In the genomic region with DNA sequence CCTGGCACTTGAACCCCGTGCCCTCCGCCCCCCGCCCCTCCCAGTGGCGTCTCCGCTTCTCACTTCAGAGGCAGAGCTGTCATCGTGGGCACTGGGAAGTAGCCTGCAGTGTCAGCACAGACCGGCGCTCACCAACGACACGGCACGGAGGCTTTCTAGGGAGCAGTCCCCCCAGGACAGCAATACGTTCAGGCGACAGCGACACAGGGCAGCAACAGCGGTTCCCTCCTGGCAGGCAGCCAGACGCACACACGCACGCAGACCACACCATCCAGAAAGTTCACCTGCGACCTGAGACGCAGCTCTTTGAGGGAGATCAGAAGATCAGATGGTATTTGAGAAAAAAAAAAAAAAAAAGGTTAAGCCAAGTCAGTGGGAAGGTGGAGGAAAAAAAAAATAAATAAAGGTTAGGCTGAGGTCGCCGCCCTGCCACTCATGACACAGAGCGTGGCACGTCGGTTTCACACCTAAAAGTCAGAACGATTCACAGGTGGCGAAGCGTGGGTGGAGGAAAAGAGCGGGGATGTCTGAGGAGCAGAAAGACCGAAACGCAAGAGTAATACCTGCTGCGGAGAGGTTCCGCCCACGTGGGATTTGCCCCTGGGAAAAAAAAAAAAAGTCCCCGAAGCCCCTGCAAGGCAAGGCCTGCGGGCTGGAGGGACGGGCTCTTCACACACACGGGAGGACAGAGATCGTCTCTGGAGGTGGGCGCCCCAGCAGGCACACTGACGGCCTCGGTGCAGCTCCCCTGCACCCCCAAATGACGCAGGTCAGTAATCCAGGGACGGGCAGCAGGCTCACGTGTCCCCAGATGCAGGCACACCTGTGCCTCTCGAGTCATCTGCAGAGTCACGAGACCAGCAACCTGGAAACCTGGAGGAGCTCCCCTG, we compare ENCODE assay signal across 9 cellular contexts.
DNase-seq lines count a peak whose midpoint lies in the region; ATAC-seq and TF ChIP-seq lines count a peak whose summit lies in the region.
"Had no signal": no experiment of that assay in that cellular context is flagged by ENCODE, and none has a peak within 500 bp of the region (broad histone marks: within the 10 kb centered on the region; RNA-seq: fewer than 3 reads in every experiment).

No MANE protein-coding gene starts in this region.

- H3K9me3 Mint-ChIP-seq in activated CD4-positive, alpha-beta memory T cell treated with anti-CD3 and anti-CD28 coated beads, Interleukin-2, amount 10 ng/mL, durations not matched to agents 7 days and 5 days = no peaks in the 10 kb centered on the region

- no peaks in the 10 kb centered on the region for H4K20me1 ChIP-seq in PC-3 (ENCODE audit: low read length)

- H3K4me2 ChIP-seq in mesendoderm (ENCODE audit: low read length) (no peak overlapping the region), PC-3 (ENCODE audit: low read length) (no peak overlapping the region)

- no peak overlapping the region for H4K8ac ChIP-seq in mesendoderm (ENCODE audit: low read depth, low read length)

- WGBS in mesendoderm (ENCODE audit: extremely low coverage, insufficient coverage, low lambda C conversion rate) = no CpG with 5 or more reads among the region's 47 CpGs

- H3K4me3 ChIP-seq in mesendoderm (ENCODE audit: low read length) (no peak overlapping the region), WERI-Rb-1 (ENCODE audit: low read depth, low read length) (no peak overlapping the region), PC-3 (ENCODE audit: low read length) (no peak overlapping the region)

- no peak overlapping the region for H3K27ac Mint-ChIP-seq in activated CD4-positive, alpha-beta memory T cell treated with anti-CD3 and anti-CD28 coated beads, Interleukin-2, amount 10 ng/mL, durations not matched to agents 7 days and 5 days

- no peaks in the 10 kb centered on the region for H3K9me2 ChIP-seq in PC-3 (replicated peaks; ENCODE audit: low read length)

- no peak overlapping the region for H2BK15ac ChIP-seq in mesendoderm (replicated peaks; ENCODE audit: low read depth)

- H3K79me1 ChIP-seq in mesendoderm (ENCODE audit: low read length) = no peaks in the 10 kb centered on the region

- H3K56ac ChIP-seq in mesendoderm (ENCODE audit: low read length) = peak overlapping the region; percentile 67

- H2AFZ ChIP-seq in PC-3 (ENCODE audit: low read length) = no peak overlapping the region

- H3K27me3 ChIP-seq in mesendoderm (ENCODE audit: insufficient read depth, low read length, poor library complexity) (no peaks in the 10 kb centered on the region), WERI-Rb-1 (ENCODE audit: insufficient read depth, low read depth, severe bottlenecking) (no peaks in the 10 kb centered on the region), PC-3 (ENCODE audit: low read length) (no peaks in the 10 kb centered on the region)

- peaks cover 24% of the 10 kb centered on the region for H3K4me1 Mint-ChIP-seq in activated CD4-positive, alpha-beta memory T cell treated with anti-CD3 and anti-CD28 coated beads, Interleukin-2, amount 10 ng/mL, durations not matched to agents 7 days and 5 days

- peaks cover 29% of the 10 kb centered on the region for H3K27me3 Mint-ChIP-seq in activated CD4-positive, alpha-beta memory T cell treated with anti-CD3 and anti-CD28 coated beads, Interleukin-2, amount 10 ng/mL, durations not matched to agents 7 days and 5 days

- peaks cover 2% of the 10 kb centered on the region for H3K36me3 Mint-ChIP-seq in activated CD4-positive, alpha-beta memory T cell treated with anti-CD3 and anti-CD28 coated beads, Interleukin-2, amount 10 ng/mL, durations not matched to agents 7 days and 5 days (ENCODE audit: low read depth)

- no peaks in the 10 kb centered on the region for H3K4me1 ChIP-seq in mesendoderm (ENCODE audit: control insufficient read depth, low read depth, low read length)
- H3K4me1 ChIP-seq in PC-3 (ENCODE audit: insufficient read depth, low read length) = no peaks in the 10 kb centered on the region

- no peak overlapping the region for H3K4ac ChIP-seq in mesendoderm (ENCODE audit: low read depth, low read length)

- no peak for TF ChIP-seq CTCF in WERI-Rb-1 (IDR thresholded peaks at IDR 0.05; ENCODE audit: low read depth, low read length)
- no peak for TF ChIP-seq CTCF in PC-3 (conservative IDR thresholded peaks at IDR 0.05; ENCODE audit: low read depth, low read length)

- peak; percentile 43 for ATAC-seq in GM18858 (IDR thresholded peaks at IDR 0.05; ENCODE audit: unreplicated experiment)
- peak; percentile 33 for ATAC-seq in HG03135 (IDR thresholded peaks at IDR 0.05; ENCODE audit: unreplicated experiment)
- ATAC-seq in PC-3 = no peak

- H3K79me2 ChIP-seq in mesendoderm (ENCODE audit: control insufficient read depth, insufficient read depth, low read length) (no peaks in the 10 kb centered on the region), PC-3 (ENCODE audit: low read length) (no peaks in the 10 kb centered on the region)

- H3F3A ChIP-seq in PC-3 (ENCODE audit: low read length, unreplicated experiment) = no peaks in the 10 kb centered on the region

- no peak overlapping the region for H2BK5ac ChIP-seq in mesendoderm (ENCODE audit: low read length)

- H3K18ac ChIP-seq in mesendoderm (ENCODE audit: low read length) = peak overlapping the region; percentile 62

- CTCF ChIA-PET in activated CD4-positive, alpha-beta memory T cell treated with anti-CD3 and anti-CD28 coated beads, Interleukin-2, amount 10 ng/mL, durations not matched to agents 7 days and 5 days (lab: Charles Lee) = interaction anchor here (0.6 to 7.9 kb wide), 7 partner anchors 9 to 151 kb away, joined by 3 to 130 read pairs (median 3); a partner anchor contains a TSS
- CTCF ChIA-PET in PC-3 (lab: Charles Lee) = interaction anchor here (0.6 kb wide), 1 partner anchor 216 kb away, joined by 3 read pairs; no protein-coding TSS in a partner anchor

- peak overlapping the region; percentile 22 for H3K27ac ChIP-seq in mesendoderm (ENCODE audit: low read depth, low read length)
- no peak overlapping the region for H3K27ac ChIP-seq in WERI-Rb-1
- H3K27ac ChIP-seq in PC-3 (ENCODE audit: low read length) = no peak overlapping the region
- H3K27ac ChIP-seq: epithelial cell of prostate had no signal

- H3K9ac ChIP-seq in mesendoderm (ENCODE audit: low read length) = no peak overlapping the region
- H3K9ac ChIP-seq in PC-3 (ENCODE audit: low read length) = no peak overlapping the region

- H4K5ac ChIP-seq in mesendoderm (ENCODE audit: low read length) = no peak overlapping the region

- H2AK5ac ChIP-seq in mesendoderm (ENCODE audit: low read length) = no peak overlapping the region

- POLR2A ChIA-PET in activated CD4-positive, alpha-beta memory T cell treated with anti-CD3 and anti-CD28 coated beads, Interleukin-2, amount 10 ng/mL, durations not matched to agents 7 days and 5 days (lab: Charles Lee) = interaction anchor here (1.0 to 6.6 kb wide), 5 partner anchors 9 to 131 kb away, joined by 3 to 141 read pairs (median 5); a partner anchor contains a TSS
- POLR2A ChIA-PET in PC-3 (lab: Charles Lee; ENCODE audit: unreplicated experiment) = interaction anchor here (0.5 to 0.6 kb wide), 3 partner anchors 13 to 29 kb away, joined by 3 to 18 read pairs (median 5); no protein-coding TSS in a partner anchor

- H2BK120ac ChIP-seq in mesendoderm (ENCODE audit: low read depth, low read length) = no peak overlapping the region

- H3K36me3 ChIP-seq in mesendoderm (ENCODE audit: control insufficient read depth, insufficient read depth, low read length) (no peaks in the 10 kb centered on the region), WERI-Rb-1 (no peaks in the 10 kb centered on the region), PC-3 (ENCODE audit: low read depth, low read length) (no peaks in the 10 kb centered on the region; the same call in 1 of the 2 replicates)

- H3K23ac ChIP-seq in mesendoderm (ENCODE audit: low read length) = no peak overlapping the region

- no TSS peak for BruUV-seq in PC-3 (replicated peaks; lab: Mats Ljungman, UMichigan)

- intact Hi-C loops in PC-3 (cut with micrococcal nuclease) = no loop called here

- H3K4me3 Mint-ChIP-seq in activated CD4-positive, alpha-beta memory T cell treated with anti-CD3 and anti-CD28 coated beads, Interleukin-2, amount 10 ng/mL, durations not matched to agents 7 days and 5 days = peak overlapping the region; percentile 56

- H3K9me3 ChIP-seq in WERI-Rb-1 (ENCODE audit: severe bottlenecking) = no peaks in the 10 kb centered on the region
- H3K9me3 ChIP-seq in PC-3 (ENCODE audit: low read length) = no peaks in the 10 kb centered on the region

- DNase-seq in activated CD4-positive, alpha-beta memory T cell treated with anti-CD3 and anti-CD28 coated beads, Interleukin-2, amount 10 ng/mL, durations not matched to agents 7 days and 5 days = peak; percentile 59
- DNase-seq in mesendoderm (no peak), NCI-H1436 (lab: John Stamatoyannopoulos, UW) (no peak), WERI-Rb-1 (no peak), PC-3 (no peak), NCI-H524 treated with DMSO at 0.1 percent for 48 hours (lab: John Stamatoyannopoulos, UW) (no peak)
